ENCODE assay signal across 14 cellular contexts in the genomic region with DNA sequence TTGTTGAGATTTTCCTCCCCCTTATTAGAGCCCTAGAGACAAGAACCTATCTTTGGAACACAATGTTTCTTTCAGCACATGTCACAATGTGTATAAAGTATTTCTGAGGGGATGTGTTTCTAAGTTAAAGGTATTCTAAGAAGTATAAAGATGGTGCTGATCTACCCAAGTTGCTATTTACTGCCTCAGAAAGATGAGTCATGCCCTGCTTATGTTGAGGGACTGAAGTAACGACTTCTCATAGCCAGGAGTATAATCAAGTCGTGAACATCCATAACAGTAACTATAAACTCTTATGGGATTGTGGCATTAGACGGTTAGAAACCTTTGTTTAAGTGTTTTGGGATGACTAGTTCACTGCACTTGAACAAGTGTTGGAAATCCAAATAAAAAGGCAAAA. TPM values are rescaled to one million over a fixed set of nuclear protein-coding genes. Genes with fewer than 3 reads are reported as not detected.
A peak's percentile ranks its signal among the peaks of the same experiment; 100 is the strongest.
DNase-seq lines count a peak whose midpoint lies in the region; ATAC-seq, FAIRE-seq and TF ChIP-seq lines count a peak whose summit lies in the region.
"Had no signal": no experiment of that assay in that cellular context is flagged by ENCODE, and none has a peak within 500 bp of the region (broad histone marks: within the 10 kb centered on the region; RNA-seq: fewer than 3 reads in every experiment).

No MANE protein-coding gene starts in this region.

- no peaks in the 10 kb centered on the region for H3K9me3 ChIP-seq in mucosa of descending colon
- H3K9me3 ChIP-seq: thoracic aorta had no signal

- H3K36me3 Mint-ChIP-seq in naive thymus-derived CD8-positive, alpha-beta T cell = no peaks in the 10 kb centered on the region
- no peaks in the 10 kb centered on the region for H3K36me3 Mint-ChIP-seq in activated T-helper 2 cell treated with anti-CD3 and anti-CD28 coated beads, Interferon-gamma antibody, Interleukin-2, Interleukin-4, amounts not matched to agents 10 μg/mL and 5 μg/mL and 100 μg/mL, durations not matched to agents 14 hours and 24 hours and 36 hours (ENCODE audit: low read depth)

- H3K36me3 ChIP-seq in bronchial epithelial cell (ENCODE audit: control insufficient read depth, insufficient read depth, low read length) (no peaks in the 10 kb centered on the region), mucosa of descending colon (ENCODE audit: low read depth) (no peaks in the 10 kb centered on the region)
- H3K36me3 ChIP-seq: thoracic aorta had no signal

- FAIRE-seq in bronchial epithelial cell (lab: Jason Lieb, UNC) = no peak

- no peak overlapping the region for H3K4me3 ChIP-seq in bronchial epithelial cell (ENCODE audit: low read depth, low read length)
- no peak overlapping the region for H3K4me3 ChIP-seq in mucosa of descending colon
- H3K4me3 ChIP-seq: thoracic aorta had no signal

- peaks cover 5 to 34% (median 13%) of the 10 kb centered on the region in 5 donors for H3K27me3 Mint-ChIP-seq in naive thymus-derived CD8-positive, alpha-beta T cell
- H3K27me3 Mint-ChIP-seq in activated T-helper 2 cell treated with anti-CD3 and anti-CD28 coated beads, Interferon-gamma antibody, Interleukin-2, Interleukin-4, amounts not matched to agents 10 μg/mL and 5 μg/mL and 100 μg/mL, durations not matched to agents 14 hours and 24 hours and 36 hours (ENCODE audit: low read depth) = peaks cover 28% of the 10 kb centered on the region

- H3K27me3 ChIP-seq in bronchial epithelial cell (ENCODE audit: control insufficient read depth, insufficient read depth, low read length) = no peaks in the 10 kb centered on the region

- ATAC-seq in left ventricle myocardium superior (peak; percentile 27), mucosa of descending colon (peak; percentile 73)
- no peak for ATAC-seq in naive thymus-derived CD8-positive, alpha-beta T cell
- ATAC-seq: activated T-cell treated with anti-CD3 and anti-CD28 coated beads, Interleukin-2, amount 50 U/mL, for 4 hours had no signal

- no peaks in the 10 kb centered on the region for H3K4me1 ChIP-seq in mucosa of descending colon (ENCODE audit: low read depth)

- H3K4me1 Mint-ChIP-seq in naive thymus-derived CD8-positive, alpha-beta T cell = peaks cover 0 to 4% (median 0%) of the 10 kb centered on the region in 4 donors
- H3K4me1 Mint-ChIP-seq in activated T-helper 2 cell treated with anti-CD3 and anti-CD28 coated beads, Interferon-gamma antibody, Interleukin-2, Interleukin-4, amounts not matched to agents 10 μg/mL and 5 μg/mL and 100 μg/mL, durations not matched to agents 14 hours and 24 hours and 36 hours (ENCODE audit: low read depth) = no peaks in the 10 kb centered on the region
- H3K4me1 Mint-ChIP-seq: central memory CD8-positive, alpha-beta T cell had no signal

- H3K27ac Mint-ChIP-seq in naive thymus-derived CD8-positive, alpha-beta T cell = no peak overlapping the region
- H3K27ac Mint-ChIP-seq in activated T-helper 2 cell treated with anti-CD3 and anti-CD28 coated beads, Interferon-gamma antibody, Interleukin-2, Interleukin-4, amounts not matched to agents 10 μg/mL and 5 μg/mL and 100 μg/mL, durations not matched to agents 14 hours and 24 hours and 36 hours = no peak overlapping the region
- H3K27ac Mint-ChIP-seq: progenitor cell of endocrine pancreas had no signal

- POLR2A ChIA-PET in naive thymus-derived CD8-positive, alpha-beta T cell (lab: Charles Lee) = no interaction called here

- no peaks in the 10 kb centered on the region for H3K9me3 Mint-ChIP-seq in naive thymus-derived CD8-positive, alpha-beta T cell
- H3K9me3 Mint-ChIP-seq in activated T-helper 2 cell treated with anti-CD3 and anti-CD28 coated beads, Interferon-gamma antibody, Interleukin-2, Interleukin-4, amounts not matched to agents 10 μg/mL and 5 μg/mL and 100 μg/mL, durations not matched to agents 14 hours and 24 hours and 36 hours = no peaks in the 10 kb centered on the region
- H3K9me3 Mint-ChIP-seq: activated T-cell treated with anti-CD3 and anti-CD28 coated beads, Interleukin-2, amount 50 U/mL, for 4 hours; central memory CD8-positive, alpha-beta T cell had no signal

- intact Hi-C loops in left ventricle myocardium superior (cut with micrococcal nuclease) = no loop called here
- intact Hi-C loops in cardiac septum (cut with DNase I) = loop anchor here (2.0 kb wide), 1 partner anchor 32 kb away; no protein-coding TSS in a partner anchor
- intact Hi-C loops in mucosa of descending colon (cut with DNase I, micrococcal nuclease) = no loop called here
- intact Hi-C loops in activated T-helper 2 cell treated with anti-CD3 and anti-CD28 coated beads, Interferon-gamma antibody, Interleukin-2, Interleukin-4, amounts not matched to agents 10 μg/mL and 5 μg/mL and 100 μg/mL, durations not matched to agents 14 hours and 24 hours and 36 hours (cut with micrococcal nuclease) = no loop called here

- TF ChIP-seq CTCF in bronchial epithelial cell (IDR thresholded peaks at IDR 0.05; ENCODE audit: insufficient read depth, low read length, severe bottlenecking) (no peak), mucosa of descending colon (IDR thresholded peaks at IDR 0.05) (no peak)

- no peak for DNase-seq in left ventricle myocardium superior
- no peak for DNase-seq in cardiac septum (ENCODE audit: low spot score)
- DNase-seq in bronchial epithelial cell (ENCODE audit: low read depth) = peak; percentile 50
- DNase-seq in mucosa of descending colon = no peak
- no peak for DNase-seq in naive thymus-derived CD8-positive, alpha-beta T cell
- no peak for DNase-seq in hippocampal formation (lab: John Stamatoyannopoulos, UW)
- no peak for DNase-seq in activated T-helper 2 cell treated with anti-CD3 and anti-CD28 coated beads, Interferon-gamma antibody, Interleukin-2, Interleukin-4, amounts not matched to agents 10 μg/mL and 5 μg/mL and 100 μg/mL, durations not matched to agents 14 hours and 24 hours and 36 hours (ENCODE audit: low spot score)
- DNase-seq in UCSD-AML1 (lab: John Stamatoyannopoulos, UW; ENCODE audit: unreplicated experiment) = no peak
- DNase-seq: activated T-cell treated with anti-CD3 and anti-CD28 coated beads, Interleukin-2, amount 50 U/mL, for 4 hours; GDM1 had no signal

- no peak overlapping the region for H3K4me3 Mint-ChIP-seq in naive thymus-derived CD8-positive, alpha-beta T cell
- no peak overlapping the region for H3K4me3 Mint-ChIP-seq in activated T-helper 2 cell treated with anti-CD3 and anti-CD28 coated beads, Interferon-gamma antibody, Interleukin-2, Interleukin-4, amounts not matched to agents 10 μg/mL and 5 μg/mL and 100 μg/mL, durations not matched to agents 14 hours and 24 hours and 36 hours (ENCODE audit: low read depth)
- H3K4me3 Mint-ChIP-seq: activated T-cell treated with anti-CD3 and anti-CD28 coated beads, Interleukin-2, amount 50 U/mL, for 4 hours; central memory CD8-positive, alpha-beta T cell had no signal

RNA-seq across cellular contexts. Expression of a gene that starts 12.0 kb away (rescaled TPM):
- total RNA-seq in left ventricle myocardium superior (not detected), cardiac septum (not detected), bronchial epithelial cell (not detected in 2 replicates), mucosa of descending colon (under 1 TPM in 1 of 3 donors, not detected in 2; 0.46 TPM)
- total RNA-seq in naive thymus-derived CD8-positive, alpha-beta T cell = not detected
- not detected for polyA plus RNA-seq in naive thymus-derived CD8-positive, alpha-beta T cell
- not detected in 2 replicates for total RNA-seq in activated T-helper 2 cell treated with anti-CD3 and anti-CD28 coated beads, Interferon-gamma antibody, Interleukin-2, Interleukin-4, amounts not matched to agents 10 μg/mL and 5 μg/mL and 100 μg/mL, durations not matched to agents 14 hours and 24 hours and 36 hours
- total RNA-seq: activated T-cell treated with anti-CD3 and anti-CD28 coated beads, Interleukin-2, amount 50 U/mL, for 4 hours; lung microvascular endothelial cell; progenitor cell of endocrine pancreas; thoracic aorta had no signal

Comparison
In these comparisons a context has a peak if more than half of its experiments do, and no peak if none do; other contexts are left out.
1. ATAC-seq: peak in left ventricle myocardium superior (single experiment) and mucosa of descending colon (single experiment); none in naive thymus-derived CD8-positive, alpha-beta T cell (0 of 2).